28 cellular contexts compared by ENCODE assay signal in genomic region chr1:150003826-150004225, GRCh38. TPM values are rescaled to one million over a fixed set of nuclear protein-coding genes. Genes with fewer than 3 reads are reported as not detected.
A peak's percentile ranks its signal among the peaks of the same experiment; 100 is the strongest.
DNase-seq lines count a peak whose midpoint lies in the region; ATAC-seq and TF ChIP-seq lines count a peak whose summit lies in the region.
"Had no signal": no experiment of that assay in that cellular context is flagged by ENCODE, and none has a peak within 500 bp of the region (broad histone marks: within the 10 kb centered on the region; RNA-seq: fewer than 3 reads in every experiment).

No MANE protein-coding gene starts in this region.

- peaks cover 74% of the 10 kb centered on the region for H3K4me1 Mint-ChIP-seq in activated naive CD4-positive, alpha-beta T cell treated with anti-CD3 and anti-CD28 coated beads for 36 hours (ENCODE audit: low read depth)
- peaks cover 37% of the 10 kb centered on the region for H3K4me1 Mint-ChIP-seq in activated T-helper 17 cell treated with anti-CD3 and anti-CD28 coated beads, Interleukin-2, amount 50 U/mL, for 72 hours
- peaks cover 12% of the 10 kb centered on the region for H3K4me1 Mint-ChIP-seq in endothelial cell (ENCODE audit: unreplicated experiment)

- no peak for TF ChIP-seq CTCF in endothelial cell (IDR thresholded peaks at IDR 0.05; ENCODE audit: unreplicated experiment)

- no peak for DNase-seq in activated naive CD4-positive, alpha-beta T cell treated with anti-CD3 and anti-CD28 coated beads for 36 hours
- DNase-seq in activated naive CD4-positive, alpha-beta T cell treated with anti-CD3 and anti-CD28 coated beads, Interleukin-2, amount 50 U/mL, for 16 hours = no peak
- DNase-seq in endothelial cell (ENCODE audit: low spot score) = no peak
- no peak for DNase-seq in NOMO-1 treated with DMSO at 0.1 percent for 48 hours (lab: John Stamatoyannopoulos, UW; ENCODE audit: unreplicated experiment)
- DNase-seq: ACHN; activated CD4-positive, CD25-positive, alpha-beta regulatory T cell; activated CD8-positive, alpha-beta T cell treated with anti-CD3 and anti-CD28 coated beads, Interleukin-2, amount 10 ng/mL, durations not matched to agents 7 days and 5 days; BE2C; body of pancreas; CD8-positive, alpha-beta memory T cell; cerebellar nuclear complex; GOT3; IMR-90; mesenchymal stem cell; NCI-H1105; NCI-H2029; NCI-H2227 treated with DMSO at 0.1 percent for 48 hours; NCI-H69; Peyer's patch; stimulated activated CD4-positive, alpha-beta T cell treated with anti-CD3 and anti-CD28 coated beads, Interleukin-15, amount 100 ng/mL, for 24 hours; stimulated activated naive B cell treated with anti-CD40 and anti-IgM and Interleukin-4, amounts not matched to agents 10 μg/mL and 1 μg/mL and 100 μg/mL, for 72 hours; SW 1271; T1000; tibial artery had no signal

- CTCF ChIA-PET in activated naive CD4-positive, alpha-beta T cell treated with anti-CD3 and anti-CD28 coated beads for 36 hours (lab: Charles Lee) = interaction anchor here (0.7 kb wide), 1 partner anchor 42 kb away, joined by 3 read pairs; no protein-coding TSS in a partner anchor

- H3K36me3 Mint-ChIP-seq in activated naive CD4-positive, alpha-beta T cell treated with anti-CD3 and anti-CD28 coated beads for 36 hours (ENCODE audit: low read depth) = peaks cover 33% of the 10 kb centered on the region
- peaks cover 97% of the 10 kb centered on the region for H3K36me3 Mint-ChIP-seq in activated T-helper 17 cell treated with anti-CD3 and anti-CD28 coated beads, Interleukin-2, amount 50 U/mL, for 72 hours (ENCODE audit: low read depth)
- peaks cover 17% of the 10 kb centered on the region for H3K36me3 Mint-ChIP-seq in endothelial cell (ENCODE audit: low read depth, unreplicated experiment)

- H3K27ac Mint-ChIP-seq in activated naive CD4-positive, alpha-beta T cell treated with anti-CD3 and anti-CD28 coated beads for 36 hours = peak overlapping the region; percentile 48
- peak overlapping the region; percentile 9 for H3K27ac Mint-ChIP-seq in activated T-helper 17 cell treated with anti-CD3 and anti-CD28 coated beads, Interleukin-2, amount 50 U/mL, for 72 hours
- H3K27ac Mint-ChIP-seq in endothelial cell (ENCODE audit: unreplicated experiment) = no peak overlapping the region
- H3K27ac Mint-ChIP-seq: activated CD8-positive, alpha-beta T cell treated with anti-CD3 and anti-CD28 coated beads, Interleukin-2, amount 10 ng/mL, durations not matched to agents 7 days and 5 days; stimulated activated naive B cell treated with anti-CD40 and anti-IgM and Interleukin-4, amounts not matched to agents 10 μg/mL and 1 μg/mL and 100 μg/mL, for 72 hours had no signal

- no peaks in the 10 kb centered on the region for H3K9me3 Mint-ChIP-seq in activated naive CD4-positive, alpha-beta T cell treated with anti-CD3 and anti-CD28 coated beads for 36 hours
- H3K9me3 Mint-ChIP-seq in activated T-helper 17 cell treated with anti-CD3 and anti-CD28 coated beads, Interleukin-2, amount 50 U/mL, for 72 hours = no peaks in the 10 kb centered on the region
- H3K9me3 Mint-ChIP-seq in endothelial cell (ENCODE audit: unreplicated experiment) = no peaks in the 10 kb centered on the region
- H3K9me3 Mint-ChIP-seq: CD8-positive, alpha-beta memory T cell; stimulated activated naive B cell treated with anti-CD40 and anti-IgM and Interleukin-4, amounts not matched to agents 10 μg/mL and 1 μg/mL and 100 μg/mL, for 72 hours had no signal

- H3K27me3 Mint-ChIP-seq in activated naive CD4-positive, alpha-beta T cell treated with anti-CD3 and anti-CD28 coated beads for 36 hours (ENCODE audit: low read depth) = no peaks in the 10 kb centered on the region
- H3K27me3 Mint-ChIP-seq in activated T-helper 17 cell treated with anti-CD3 and anti-CD28 coated beads, Interleukin-2, amount 50 U/mL, for 72 hours = no peaks in the 10 kb centered on the region
- no peaks in the 10 kb centered on the region for H3K27me3 Mint-ChIP-seq in endothelial cell (ENCODE audit: unreplicated experiment)
- H3K27me3 Mint-ChIP-seq: CD8-positive, alpha-beta memory T cell had no signal

- H3K4me3 Mint-ChIP-seq in activated naive CD4-positive, alpha-beta T cell treated with anti-CD3 and anti-CD28 coated beads for 36 hours = no peak overlapping the region
- peak overlapping the region; percentile 16 for H3K4me3 Mint-ChIP-seq in activated T-helper 17 cell treated with anti-CD3 and anti-CD28 coated beads, Interleukin-2, amount 50 U/mL, for 72 hours
- H3K4me3 Mint-ChIP-seq in endothelial cell (ENCODE audit: unreplicated experiment) = peak overlapping the region; percentile 1
- H3K4me3 Mint-ChIP-seq: activated CD8-positive, alpha-beta T cell treated with anti-CD3 and anti-CD28 coated beads, Interleukin-2, amount 10 ng/mL, durations not matched to agents 7 days and 5 days; CD8-positive, alpha-beta memory T cell; stimulated activated naive B cell treated with anti-CD40 and anti-IgM and Interleukin-4, amounts not matched to agents 10 μg/mL and 1 μg/mL and 100 μg/mL, for 72 hours had no signal

- intact Hi-C loops in activated naive CD4-positive, alpha-beta T cell treated with anti-CD3 and anti-CD28 coated beads for 36 hours (cut with micrococcal nuclease) = loop anchor here (10.0 kb wide), 1 partner anchor 361 kb away; the partner anchor contains the start of gene RPRD2

- peak; percentile 17 for ATAC-seq in activated T-helper 17 cell treated with anti-CD3 and anti-CD28 coated beads, Interleukin-2, amount 50 U/mL, for 72 hours (replicated peaks)
- ATAC-seq in GM19023 (IDR thresholded peaks at IDR 0.05; ENCODE audit: unreplicated experiment) = no peak
- ATAC-seq: activated CD8-positive, alpha-beta T cell treated with anti-CD3 and anti-CD28 coated beads, Interleukin-2, amount 10 ng/mL, durations not matched to agents 7 days and 5 days; body of pancreas; left lobe of liver; stimulated activated naive B cell treated with anti-CD40 and anti-IgM and Interleukin-4, amounts not matched to agents 10 μg/mL and 1 μg/mL and 100 μg/mL, for 72 hours had no signal

- H3K27ac ChIP-seq in temporal lobe (ENCODE audit: low read depth, low read length) = peak overlapping the region; percentile 17
- H3K27ac ChIP-seq: body of pancreas, Peyer's patch, tibial artery had no signal

RNA-seq across cellular contexts. Expression of gene OTUD7B, which starts 6.7 kb away (rescaled TPM):
- 10 to 100 TPM; 10.9 to 11.0 TPM for total RNA-seq in activated naive CD4-positive, alpha-beta T cell treated with anti-CD3 and anti-CD28 coated beads for 36 hours
- 10 to 100 TPM; 21.4 to 48.7 TPM for total RNA-seq in activated T-helper 17 cell treated with anti-CD3 and anti-CD28 coated beads, Interleukin-2, amount 50 U/mL, for 72 hours
- total RNA-seq in endothelial cell (ENCODE audit: unreplicated experiment) (20.4 TPM), temporal lobe (4.4 TPM)
